Comparison of ENCODE assay signal across 7 cellular contexts in the genomic region with DNA sequence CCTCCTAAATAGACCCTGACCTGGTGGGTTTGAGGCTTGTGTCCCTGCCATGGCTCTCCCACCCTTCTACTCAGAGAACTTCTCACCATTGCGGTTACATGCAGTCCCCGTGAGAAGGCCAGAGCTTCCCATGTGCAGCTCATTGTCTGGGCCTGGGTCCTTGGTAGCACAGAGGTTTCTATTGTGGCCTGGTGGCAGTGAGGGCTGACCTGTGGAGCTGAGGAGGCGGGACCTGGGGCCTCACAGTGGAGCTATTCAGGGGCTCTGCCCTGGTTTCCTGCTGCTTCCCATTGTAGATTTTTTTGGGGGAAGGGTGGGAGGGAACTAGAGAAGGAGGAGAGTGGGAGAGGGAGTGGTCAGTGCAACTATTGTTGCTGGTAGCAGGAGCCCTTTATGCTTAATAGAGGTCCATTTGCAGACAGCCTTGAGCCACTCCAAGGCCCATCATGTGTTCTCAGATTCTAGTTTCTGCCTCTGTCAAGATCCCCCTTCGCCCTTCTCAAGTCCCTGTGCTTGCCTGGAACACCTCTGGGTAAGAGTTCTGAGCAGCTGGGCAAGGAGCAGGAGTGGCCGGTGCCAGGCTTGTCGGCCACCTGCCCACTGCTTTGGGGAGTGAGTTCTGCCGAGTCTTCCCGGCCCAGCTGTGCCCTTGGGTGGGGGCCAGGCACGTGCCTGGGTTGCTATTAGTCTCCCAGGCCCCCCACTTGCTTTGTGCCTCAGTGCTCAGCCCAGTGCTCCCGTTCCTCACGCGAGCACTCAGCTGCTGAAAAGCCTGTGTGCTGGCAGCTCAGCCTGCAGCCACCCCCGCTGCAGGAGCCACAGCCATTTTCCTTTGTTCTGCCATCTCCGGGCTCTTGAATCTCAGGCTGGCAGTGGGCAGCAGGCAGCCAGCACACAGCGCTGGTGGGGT. TPM values are rescaled to one million over a fixed set of nuclear protein-coding genes. Genes with fewer than 3 reads are reported as not detected.
DNase-seq lines count a peak whose midpoint lies in the region; TF ChIP-seq lines count a peak whose summit lies in the region.

No MANE protein-coding gene starts in this region.

- H3K27ac Mint-ChIP-seq in H9 = peak overlapping the region; percentile 96 to 99 (median 97)

- no peak overlapping the region for H2BK20ac ChIP-seq in H9 (ENCODE audit: low read depth, low read length, poor library complexity, severe bottlenecking)

- POLR2A ChIA-PET in PC-9 (lab: Charles Lee; ENCODE audit: unreplicated experiment) = interaction anchor here (0.7 kb wide), 1 partner anchor 47 kb away, joined by 9 read pairs; no protein-coding TSS in a partner anchor

- H3K27me3 Mint-ChIP-seq in H9 (ENCODE audit: low read depth) = peaks cover 37% of the 10 kb centered on the region

- H2AFZ ChIP-seq in H9 (ENCODE audit: low read length) (no peak overlapping the region), PC-9 (no peak overlapping the region)

- H2BK15ac ChIP-seq in H9 (ENCODE audit: low read depth, low read length) = no peak overlapping the region

- intact Hi-C loops in PC-9 (cut with micrococcal nuclease; ENCODE audit: unreplicated experiment) = loop anchor here (10.0 kb wide), 1 partner anchor 260 kb away; the partner anchor contains the start of gene ANXA11

- peaks cover 33% of the 10 kb centered on the region for H3K4me1 ChIP-seq in H9 (ENCODE audit: insufficient read depth, low read length)
- peaks cover 98% of the 10 kb centered on the region for H3K4me1 ChIP-seq in PC-9 (replicated peaks; ENCODE audit: insufficient read depth)
- peaks cover 96% of the 10 kb centered on the region for H3K4me1 ChIP-seq in effector memory CD4-positive, alpha-beta T cell (ENCODE audit: control insufficient read depth, insufficient read depth, low read length, poor library complexity, severe bottlenecking)
- peaks cover 71 to 89% of the 10 kb centered on the region in 2 donors for H3K4me1 ChIP-seq in mucosa of rectum (ENCODE audit: control insufficient read depth in 2 of 2, insufficient read depth in 2 of 2, low read length in 2 of 2)
- H3K4me1 ChIP-seq in urinary bladder (ENCODE audit: insufficient read depth) = peaks cover 8% of the 10 kb centered on the region

- H4K20me1 ChIP-seq in H9 (ENCODE audit: control insufficient read depth, insufficient read depth, insufficient read length) (peaks cover 4% of the 10 kb centered on the region), PC-9 (ENCODE audit: insufficient read depth) (peaks cover 52% of the 10 kb centered on the region)

- H3K18ac ChIP-seq in H9 (ENCODE audit: insufficient read length, low read depth, low read length) = peak overlapping the region; percentile 52

- no peaks in the 10 kb centered on the region for H3K9me3 ChIP-seq in H9 (ENCODE audit: control insufficient read depth, low read depth, low read length)
- H3K9me3 ChIP-seq in PC-9 (ENCODE audit: insufficient read depth, low read depth) = no peaks in the 10 kb centered on the region
- no peaks in the 10 kb centered on the region for H3K9me3 ChIP-seq in effector memory CD4-positive, alpha-beta T cell (ENCODE audit: control insufficient read depth, low read length)
- H3K9me3 ChIP-seq in mucosa of rectum (ENCODE audit: control insufficient read depth in 2 of 2, low read length in 2 of 2) = no peaks in the 10 kb centered on the region

- no peak overlapping the region for H4K5ac ChIP-seq in H9 (ENCODE audit: insufficient read length, low read depth, low read length)

- no peak overlapping the region for H3K56ac ChIP-seq in H9 (ENCODE audit: insufficient read length, low read depth, low read length)

- no peak overlapping the region for H4K8ac ChIP-seq in H9 (replicated peaks; ENCODE audit: insufficient read length, low read depth, low read length)

- no peak overlapping the region for H2AK5ac ChIP-seq in H9 (ENCODE audit: insufficient read length, low read length)

- no peak overlapping the region for H2BK120ac ChIP-seq in H9 (ENCODE audit: low read depth, low read length, poor library complexity, severe bottlenecking)

- H3K79me2 ChIP-seq in H9 (ENCODE audit: insufficient read depth, low read length) (peaks cover 16% of the 10 kb centered on the region; the same call in 1 of the 2 replicates), PC-9 (ENCODE audit: low read depth) (peaks cover 98% of the 10 kb centered on the region)

- H3K79me1 ChIP-seq in H9 (ENCODE audit: insufficient read depth, low read depth, low read length, poor library complexity, severe bottlenecking) = no peaks in the 10 kb centered on the region

- peaks cover 0 to 10% (median 8%) of the 10 kb centered on the region in 3 experiments; a peak in 6 of 7 replicates for H3K36me3 Mint-ChIP-seq in H9 (ENCODE audit: insufficient read depth in 1 of 3, low read depth in 3 of 3)

- peaks cover 83 to 93% of the 10 kb centered on the region in 2 experiments for H3K4me1 Mint-ChIP-seq in H9

- in situ Hi-C loops in GM13976 (cut with MboI; ENCODE audit: low sequenced_read_pairs, unreplicated experiment) = no loop called here

- DNase-seq in H9 (peak; percentile 91), PC-9 (peak in 1 of 2 experiments; percentile 54), GM13976 (ENCODE audit: low spot score) (no peak), SW 1271 (lab: John Stamatoyannopoulos, UW) (no peak)
- DNase-seq in effector memory CD4-positive, alpha-beta T cell = no peak

- H2BK12ac ChIP-seq in H9 (ENCODE audit: insufficient read length, low read depth, low read length) = no peak overlapping the region

- H3K9ac ChIP-seq in H9 (ENCODE audit: extremely low read depth, insufficient read length, low read length) (no peak overlapping the region), mucosa of rectum (ENCODE audit: low read depth in 1 of 2, low read length in 2 of 2) (peak overlapping the region in 1 of 2 donors; percentile 59)

- H3K27me3 ChIP-seq in H9 (ENCODE audit: insufficient read depth, low read length) = no peaks in the 10 kb centered on the region; the same call in 1 of the 2 replicates
- H3K27me3 ChIP-seq in PC-9 (ENCODE audit: insufficient read depth, low read depth) = no peaks in the 10 kb centered on the region
- H3K27me3 ChIP-seq in effector memory CD4-positive, alpha-beta T cell (replicated peaks; ENCODE audit: control insufficient read depth, insufficient read depth, low read length, poor library complexity, severe bottlenecking) = no peaks in the 10 kb centered on the region
- H3K27me3 ChIP-seq in mucosa of rectum (ENCODE audit: control insufficient read depth in 2 of 2, insufficient read depth in 2 of 2, low read length in 2 of 2) = no peaks in the 10 kb centered on the region

- H2BK5ac ChIP-seq in H9 (ENCODE audit: insufficient read length, low read length) = no peak overlapping the region

- peaks cover 7% of the 10 kb centered on the region for H3K23me2 ChIP-seq in H9 (ENCODE audit: insufficient read length, low read depth, low read length, poor library complexity, severe bottlenecking)

- H3F3A ChIP-seq in PC-9 (ENCODE audit: insufficient read depth, low read depth) = peaks cover 59% of the 10 kb centered on the region

- no peak overlapping the region for H4K91ac ChIP-seq in H9 (ENCODE audit: insufficient read length, low read depth, low read length)

- H3K14ac ChIP-seq in H9 (ENCODE audit: insufficient read depth, low read length) = peak overlapping the region; percentile 62

- peak overlapping the region; percentile 52 to 75 for H3K4me3 Mint-ChIP-seq in H9

- no peaks in the 10 kb centered on the region for H3K9me3 Mint-ChIP-seq in H9

- peaks cover 31% of the 10 kb centered on the region for H3K36me3 ChIP-seq in PC-9 (ENCODE audit: low read depth)
- H3K36me3 ChIP-seq in effector memory CD4-positive, alpha-beta T cell (ENCODE audit: control insufficient read depth, insufficient read depth, low read length) = no peaks in the 10 kb centered on the region
- no peaks in the 10 kb centered on the region for H3K36me3 ChIP-seq in mucosa of rectum (ENCODE audit: control insufficient read depth in 2 of 2, insufficient read depth in 2 of 2, low read length in 2 of 2)
- no peaks in the 10 kb centered on the region for H3K36me3 ChIP-seq in urinary bladder (ENCODE audit: insufficient read depth)

- H3K27ac ChIP-seq in H9 (ENCODE audit: insufficient read length, low read depth, low read length) (no peak overlapping the region), PC-9 (peak overlapping the region; percentile 91), mucosa of rectum (ENCODE audit: low read depth in 2 of 2, low read length in 2 of 2) (peak overlapping the region; percentile 44 to 61), urinary bladder (ENCODE audit: low read depth) (peak overlapping the region; percentile 81)
- peak overlapping the region; percentile 84 for H3K27ac ChIP-seq in effector memory CD4-positive, alpha-beta T cell (ENCODE audit: insufficient read depth, low read length, poor library complexity, severe bottlenecking)

- H3K4me2 ChIP-seq in H9 (ENCODE audit: insufficient read depth, insufficient read length, low read length) = peak overlapping the region; percentile 26
- peak overlapping the region; percentile 95 for H3K4me2 ChIP-seq in PC-9

- no peak overlapping the region for H3T11ph ChIP-seq in H9 (ENCODE audit: low read length)

- no peak overlapping the region for H3K4me3 ChIP-seq in PC-9
- H3K4me3 ChIP-seq in effector memory CD4-positive, alpha-beta T cell (ENCODE audit: insufficient read depth, low read depth, low read length, poor library complexity, severe bottlenecking) = peak overlapping the region; percentile 20
- H3K4me3 ChIP-seq in mucosa of rectum (ENCODE audit: low read length in 2 of 2) = peak overlapping the region in 1 of 2 donors; percentile 15
- no peak overlapping the region for H3K4me3 ChIP-seq in urinary bladder (ENCODE audit: low read depth, low read length)

- H3K4ac ChIP-seq in H9 (ENCODE audit: low read depth, low read length) = peak overlapping the region; percentile 31; the same call in 1 of the 2 replicates

- TF ChIP-seq CTCF in H9 (conservative IDR thresholded peaks at IDR 0.05) = no peak
- TF ChIP-seq CTCF in PC-9 (conservative IDR thresholded peaks at IDR 0.05) = no peak
- no peak for TF ChIP-seq CTCF in GM13976 (IDR thresholded peaks at IDR 0.05; ENCODE audit: borderline replicate concordance, control extremely low read depth, extremely low read depth, insufficient read depth, missing control alignments)

- H3K23ac ChIP-seq in H9 (ENCODE audit: insufficient read length, low read depth, low read length) = no peak overlapping the region

- CTCF ChIA-PET in PC-9 (lab: Charles Lee) = interaction anchor here (0.5 to 0.8 kb wide), 5 partner anchors 8 to 59 kb away, joined by 3 read pairs; no protein-coding TSS in a partner anchor

- no CpG with 5 or more reads among the region's 15 CpGs for WGBS in H9 (ENCODE audit: extremely low coverage, insufficient read length, low lambda C conversion rate)
- 41% methylated on average over 15 of the region's 15 CpGs for whole genome bisulfite sequencing in urinary bladder

- BruUV-seq in PC-9 (replicated peaks; lab: Mats Ljungman, UMichigan) = no TSS peak

- H3K9me2 ChIP-seq in PC-9 (ENCODE audit: insufficient read depth) = no peaks in the 10 kb centered on the region

RNA-seq across cellular contexts. Expression of gene TSPAN14, which starts 10.7 kb away (rescaled TPM):
- 46.6 and 46.8 TPM in 2 replicates for total RNA-seq in H9 (2021)
- total RNA-seq in PC-9 (2021) = 114 and 135 TPM in 2 replicates
- total RNA-seq in urinary bladder = 26.4 TPM
- 65.1 TPM for polyA plus RNA-seq in urinary bladder

RNA-seq across cellular contexts. Expression of gene PRXL2A, which starts 56.5 kb away (rescaled TPM):
- total RNA-seq in H9 (2021) (43.4 and 47.1 TPM in 2 replicates), PC-9 (2021) (88.7 and 105 TPM in 2 replicates), urinary bladder (52.9 TPM)
- polyA plus RNA-seq in urinary bladder = 59.1 TPM
